ENCODE assay signal across 1 cellular context in genomic region chr5:97096096-97096648, GRCh38.
TF ChIP-seq lines count a peak whose summit lies in the region.

No MANE protein-coding gene starts in this region.

TF ChIP-seq in H1, 55 proteins besides CTCF, POLR2A, EP300 and RAD21 (continued from another document):
- TF ChIP-seq ATF2 (IDR thresholded peaks at IDR 0.05; ENCODE audit: low read length): no peak
